Comparison of ENCODE assay signal across 34 cellular contexts in genomic region chr16:17257426-17257825, GRCh38.
"Had no signal": no experiment of that assay in that cellular context is flagged by ENCODE, and none has a peak within 500 bp of the region (broad histone marks: within the 10 kb centered on the region; RNA-seq: fewer than 3 reads in every experiment).

No MANE protein-coding gene starts in this region.

- H3K27ac Mint-ChIP-seq: activated CD4-positive, alpha-beta memory T cell treated with anti-CD3 and anti-CD28 coated beads for 36 hours; activated CD4-positive, alpha-beta T cell treated with anti-CD3 and anti-CD28 coated beads for 36 hours; activated CD8-positive, alpha-beta memory T cell treated with anti-CD3 and anti-CD28 coated beads, Interleukin-2, amount 10 ng/mL, durations not matched to agents 7 days and 5 days; activated CD8-positive, alpha-beta T cell treated with anti-CD3 and anti-CD28 coated beads, Interleukin-2, amount 10 ng/mL, durations not matched to agents 7 days and 5 days; activated naive CD8-positive, alpha-beta T cell; activated T-helper 2 cell treated with anti-CD3 and anti-CD28 coated beads, Interferon-gamma antibody, Interleukin-2, Interleukin-4, amounts not matched to agents 10 μg/mL and 5 μg/mL and 100 μg/mL, durations not matched to agents 14 hours and 24 hours and 36 hours; T-helper 2 cell treated with Interferon-gamma antibody and Interleukin-4, amounts not matched to agents 5 μg/mL and 100 μg/mL, for 36 hours had no signal

- H3K9me3 ChIP-seq: esophagus muscularis mucosa, gastroesophageal sphincter had no signal

- ATAC-seq: activated CD4-positive, alpha-beta T cell treated with anti-CD3 and anti-CD28 coated beads for 36 hours; activated CD8-positive, alpha-beta memory T cell treated with anti-CD3 and anti-CD28 coated beads, Interleukin-2, amount 10 ng/mL, durations not matched to agents 7 days and 5 days; activated CD8-positive, alpha-beta T cell treated with anti-CD3 and anti-CD28 coated beads, Interleukin-2, amount 10 ng/mL, durations not matched to agents 7 days and 5 days; effector memory CD8-positive, alpha-beta T cell; gastroesophageal sphincter; T-helper 17 cell had no signal

- H3K4me3 Mint-ChIP-seq: activated CD4-positive, alpha-beta memory T cell treated with anti-CD3 and anti-CD28 coated beads for 36 hours; activated CD4-positive, alpha-beta T cell treated with anti-CD3 and anti-CD28 coated beads for 36 hours; activated CD4-positive, alpha-beta T cell treated with anti-CD3 and anti-CD28 coated beads, Interleukin-2, amount 10 ng/mL, durations not matched to agents 24 days and 14 days; activated CD8-positive, alpha-beta memory T cell treated with anti-CD3 and anti-CD28 coated beads, Interleukin-2, amount 10 ng/mL, durations not matched to agents 7 days and 5 days; activated CD8-positive, alpha-beta T cell treated with anti-CD3 and anti-CD28 coated beads, Interleukin-2, amount 10 ng/mL, durations not matched to agents 7 days and 5 days; activated naive CD8-positive, alpha-beta T cell; activated T-helper 1 cell treated with anti-CD3 and anti-CD28 coated beads, Interleukin-12 subunit alpha, Interleukin-12 subunit beta, Interleukin-2, Interleukin-4 antibody, amounts not matched to agents 30 ng/mL and 10 ng/mL and 1 ng/mL, durations not matched to agents 14 hours and 24 hours and 36 hours; central memory CD8-positive, alpha-beta T cell; effector memory CD8-positive, alpha-beta T cell; T-helper 17 cell; T-helper 2 cell treated with Interferon-gamma antibody and Interleukin-4, amounts not matched to agents 5 μg/mL and 100 μg/mL, for 36 hours had no signal

- H3K4me3 ChIP-seq: coronary artery, esophagus muscularis mucosa, gastroesophageal sphincter had no signal

- FAIRE-seq: astrocyte, bronchial epithelial cell had no signal

- H3K27me3 ChIP-seq: brain microvascular endothelial cell, esophagus muscularis mucosa, gastroesophageal sphincter had no signal

- H3K9me3 Mint-ChIP-seq: activated CD4-positive, alpha-beta memory T cell treated with anti-CD3 and anti-CD28 coated beads for 36 hours; activated CD4-positive, alpha-beta T cell treated with anti-CD3 and anti-CD28 coated beads, Interleukin-2, amount 10 ng/mL, durations not matched to agents 24 days and 14 days; activated T-helper 1 cell treated with anti-CD3 and anti-CD28 coated beads, Interleukin-12 subunit alpha, Interleukin-12 subunit beta, Interleukin-2, Interleukin-4 antibody, amounts not matched to agents 30 ng/mL and 10 ng/mL and 1 ng/mL, durations not matched to agents 14 hours and 24 hours and 36 hours; activated T-helper 2 cell treated with anti-CD3 and anti-CD28 coated beads, Interferon-gamma antibody, Interleukin-2, Interleukin-4, amounts not matched to agents 10 μg/mL and 5 μg/mL and 100 μg/mL, durations not matched to agents 14 hours and 24 hours and 36 hours; central memory CD8-positive, alpha-beta T cell; effector memory CD8-positive, alpha-beta T cell; T-helper 2 cell treated with Interferon-gamma antibody and Interleukin-4, amounts not matched to agents 5 μg/mL and 100 μg/mL, for 36 hours had no signal

- H3K27ac ChIP-seq: brain microvascular endothelial cell, coronary artery, esophagus muscularis mucosa, gastroesophageal sphincter had no signal

- H3K27me3 Mint-ChIP-seq: activated CD4-positive, alpha-beta memory T cell treated with anti-CD3 and anti-CD28 coated beads for 36 hours; activated CD4-positive, alpha-beta T cell treated with anti-CD3 and anti-CD28 coated beads for 36 hours; activated CD4-positive, alpha-beta T cell treated with anti-CD3 and anti-CD28 coated beads, Interleukin-2, amount 10 ng/mL, durations not matched to agents 24 days and 14 days; activated CD8-positive, alpha-beta memory T cell treated with anti-CD3 and anti-CD28 coated beads, Interleukin-2, amount 10 ng/mL, durations not matched to agents 7 days and 5 days; activated naive CD8-positive, alpha-beta T cell; central memory CD8-positive, alpha-beta T cell; effector memory CD8-positive, alpha-beta T cell; T-helper 17 cell had no signal

- H3K36me3 ChIP-seq: brain microvascular endothelial cell had no signal

- DNase-seq: activated CD4-positive, alpha-beta memory T cell treated with anti-CD3 and anti-CD28 coated beads for 36 hours; activated CD4-positive, alpha-beta T cell treated with anti-CD3 and anti-CD28 coated beads for 36 hours; activated CD4-positive, alpha-beta T cell treated with anti-CD3 and anti-CD28 coated beads, Interleukin-2, amount 10 ng/mL, durations not matched to agents 24 days and 14 days; activated CD4-positive, CD25-positive, alpha-beta regulatory T cell; activated CD4-positive, CD25-positive, alpha-beta regulatory T cell treated with anti-CD3 and anti-CD28 coated beads, Interleukin-2, amount 50 U/mL, for 72 hours; activated CD8-positive, alpha-beta memory T cell treated with anti-CD3 and anti-CD28 coated beads, Interleukin-2, amount 10 ng/mL, durations not matched to agents 7 days and 5 days; activated CD8-positive, alpha-beta memory T cell treated with anti-CD3 and anti-CD28 coated beads, Interleukin-2, amount 50 U/mL, for 4 hours; activated CD8-positive, alpha-beta T cell treated with anti-CD3 and anti-CD28 coated beads, Interleukin-2, amount 10 ng/mL, durations not matched to agents 7 days and 5 days; activated gamma-delta T cell treated with Interleukin-2 at 50 U/mL for 16 hours; activated naive CD4-positive, alpha-beta T cell treated with anti-CD3 and anti-CD28 coated beads, Interleukin-2, amount 50 U/mL, for 16 hours; activated naive CD4-positive, alpha-beta T cell treated with Interleukin-2 at 50 U/mL for 16 hours; activated T-cell treated with anti-CD3 and anti-CD28 coated beads, Interleukin-2, amount 50 U/mL, for 1 hour; activated T-cell treated with anti-CD3 and anti-CD28 coated beads, Interleukin-2, amount 50 U/mL, for 48 hours; amniotic stem cell; anterior cingulate cortex; brain microvascular endothelial cell; dermis blood vessel endothelial cell; effector CD4-positive, alpha-beta T cell; effector memory CD8-positive, alpha-beta T cell; erythroblast; foreskin melanocyte; T-helper 1 cell; T-helper 17 cell; T1000 had no signal
